1 cellular context compared by ENCODE assay signal in genomic region chr17:49352587-49353154, GRCh38.
TF ChIP-seq lines count a peak whose summit lies in the region.

No MANE protein-coding gene starts in this region.

TF ChIP-seq in SK-N-SH, 30 proteins besides CTCF, POLR2A, EP300 and RAD21 (continued from another document):
- TF ChIP-seq YY1 (IDR thresholded peaks at IDR 0.05; ENCODE audit: low read depth) = no peak
- TF ChIP-seq, protein P1, sequence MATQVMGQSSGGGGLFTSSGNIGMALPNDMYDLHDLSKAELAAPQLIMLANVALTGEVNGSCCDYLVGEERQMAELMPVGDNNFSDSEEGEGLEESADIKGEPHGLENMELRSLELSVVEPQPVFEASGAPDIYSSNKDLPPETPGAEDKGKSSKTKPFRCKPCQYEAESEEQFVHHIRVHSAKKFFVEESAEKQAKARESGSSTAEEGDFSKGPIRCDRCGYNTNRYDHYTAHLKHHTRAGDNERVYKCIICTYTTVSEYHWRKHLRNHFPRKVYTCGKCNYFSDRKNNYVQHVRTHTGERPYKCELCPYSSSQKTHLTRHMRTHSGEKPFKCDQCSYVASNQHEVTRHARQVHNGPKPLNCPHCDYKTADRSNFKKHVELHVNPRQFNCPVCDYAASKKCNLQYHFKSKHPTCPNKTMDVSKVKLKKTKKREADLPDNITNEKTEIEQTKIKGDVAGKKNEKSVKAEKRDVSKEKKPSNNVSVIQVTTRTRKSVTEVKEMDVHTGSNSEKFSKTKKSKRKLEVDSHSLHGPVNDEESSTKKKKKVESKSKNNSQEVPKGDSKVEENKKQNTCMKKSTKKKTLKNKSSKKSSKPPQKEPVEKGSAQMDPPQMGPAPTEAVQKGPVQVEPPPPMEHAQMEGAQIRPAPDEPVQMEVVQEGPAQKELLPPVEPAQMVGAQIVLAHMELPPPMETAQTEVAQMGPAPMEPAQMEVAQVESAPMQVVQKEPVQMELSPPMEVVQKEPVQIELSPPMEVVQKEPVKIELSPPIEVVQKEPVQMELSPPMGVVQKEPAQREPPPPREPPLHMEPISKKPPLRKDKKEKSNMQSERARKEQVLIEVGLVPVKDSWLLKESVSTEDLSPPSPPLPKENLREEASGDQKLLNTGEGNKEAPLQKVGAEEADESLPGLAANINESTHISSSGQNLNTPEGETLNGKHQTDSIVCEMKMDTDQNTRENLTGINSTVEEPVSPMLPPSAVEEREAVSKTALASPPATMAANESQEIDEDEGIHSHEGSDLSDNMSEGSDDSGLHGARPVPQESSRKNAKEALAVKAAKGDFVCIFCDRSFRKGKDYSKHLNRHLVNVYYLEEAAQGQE (IDR thresholded peaks at IDR 0.05; ENCODE audit: low read depth, low read length) = no peak
- TF ChIP-seq MAX (IDR thresholded peaks at IDR 0.05; ENCODE audit: low read depth) = no peak
- no peak for TF ChIP-seq FOXJ3 (CRISPR knock-in tag; IDR thresholded peaks at IDR 0.05)
- no peak for TF ChIP-seq ELF1 (IDR thresholded peaks at IDR 0.05)
- TF ChIP-seq MEF2A (IDR thresholded peaks at IDR 0.05; ENCODE audit: borderline replicate concordance, low read depth) = no peak
- TF ChIP-seq TEAD4 (IDR thresholded peaks at IDR 0.05; ENCODE audit: borderline replicate concordance, insufficient read depth) = no peak
- TF ChIP-seq SMC3 (IDR thresholded peaks at IDR 0.05; ENCODE audit: low read depth, low read length) = no peak
- TF ChIP-seq TAF1 (IDR thresholded peaks at IDR 0.05; ENCODE audit: borderline replicate concordance, low read depth, low read length) = no peak
